Comparison of ENCODE assay signal across 1 cellular context in the genomic region with DNA sequence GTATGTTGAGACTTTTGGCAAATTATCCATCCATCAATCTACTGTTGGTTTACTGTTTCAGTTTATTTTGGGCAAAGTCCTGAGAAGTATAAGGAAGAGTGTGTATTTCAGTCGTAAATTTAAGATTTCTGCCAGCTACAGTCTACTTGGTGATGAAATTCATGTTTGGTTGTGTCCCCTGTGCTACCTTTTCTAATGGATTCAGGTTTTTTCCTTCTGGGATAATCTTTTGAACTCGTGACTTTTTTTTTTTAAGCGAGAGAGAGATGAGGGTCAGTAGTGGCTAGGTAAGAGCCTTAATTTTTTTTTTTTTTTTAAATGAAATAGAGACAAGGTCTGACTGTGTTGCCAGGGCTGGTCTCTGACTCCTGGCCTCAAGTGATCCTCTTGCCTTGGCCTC.
TF ChIP-seq lines count a peak whose summit lies in the region.

No MANE protein-coding gene starts in this region.

TF ChIP-seq in H1, 55 proteins besides CTCF, POLR2A, EP300 and RAD21:
- no peak for TF ChIP-seq GTF2F1 (IDR thresholded peaks at IDR 0.05; ENCODE audit: borderline replicate concordance, low read depth, low read length)
- no peak for TF ChIP-seq SP2 (IDR thresholded peaks at IDR 0.05; ENCODE audit: low read length)
- TF ChIP-seq SUZ12 (IDR thresholded peaks at IDR 0.05; ENCODE audit: low read length), result no peak
- TF ChIP-seq TCF12 (IDR thresholded peaks at IDR 0.05; ENCODE audit: low read depth, low read length), result no peak
- TF ChIP-seq RFX5 (IDR thresholded peaks at IDR 0.05; ENCODE audit: borderline replicate concordance, low read depth, low read length), result no peak
